In genomic region chr7:107998660-107999480, GRCh38 we compare ENCODE assay signal across 12 cellular contexts. TPM values are rescaled to one million over a fixed set of nuclear protein-coding genes. Genes with fewer than 3 reads are reported as not detected.
DNase-seq lines count a peak whose midpoint lies in the region; ATAC-seq and TF ChIP-seq lines count a peak whose summit lies in the region.
"Had no signal": no experiment of that assay in that cellular context is flagged by ENCODE, and none has a peak within 500 bp of the region (broad histone marks: within the 10 kb centered on the region; RNA-seq: fewer than 3 reads in every experiment).

No MANE protein-coding gene starts in this region.

- peak overlapping the region in 6 of 10 donors; percentile 16 to 88 (median 78) for H3K4me3 ChIP-seq in heart right ventricle
- peak overlapping the region; percentile 12 for H3K4me3 ChIP-seq in mesodermal cell (ENCODE audit: extremely low read depth, insufficient read depth, low read length, poor library complexity, severe bottlenecking)
- peak overlapping the region; percentile 14 for H3K4me3 ChIP-seq in upper lobe of right lung
- H3K4me3 ChIP-seq: ovary had no signal

- H3K27me3 ChIP-seq in heart right ventricle (peaks cover 0 to 41% (median 0%) of the 10 kb centered on the region in 7 donors), upper lobe of right lung (peaks cover 24% of the 10 kb centered on the region)
- H3K27me3 ChIP-seq: ovary had no signal

- no peak for DNase-seq in heart right ventricle
- no peak for DNase-seq in Right ventricle myocardium inferior (ENCODE audit: missing footprints)
- peak; percentile 44 for DNase-seq in dermis blood vessel endothelial cell
- no peak for DNase-seq in upper lobe of right lung
- DNase-seq in activated CD4-positive, CD25-positive, alpha-beta regulatory T cell (lab: John Stamatoyannopoulos, UW), result no peak
- no peak for DNase-seq in NCI-H1092 treated with DMSO at 0.1 percent for 48 hours (lab: John Stamatoyannopoulos, UW)
- DNase-seq: 8988T; activated CD8-positive, alpha-beta memory T cell treated with anti-CD3 and anti-CD28 coated beads, Interleukin-2, amount 10 ng/mL, durations not matched to agents 7 days and 5 days; left cardiac atrium; ovary had no signal

- intact Hi-C loops in heart right ventricle (cut with DNase I) (no loop called here), Right ventricle myocardium inferior (cut with DNase I) (no loop called here), upper lobe of right lung (cut with DNase I) (no loop called here)

- no peak for ATAC-seq in heart right ventricle
- ATAC-seq in Right ventricle myocardium inferior, result no peak
- no peak for ATAC-seq in upper lobe of right lung
- ATAC-seq in GM18868 (IDR thresholded peaks at IDR 0.05; ENCODE audit: unreplicated experiment), result no peak
- ATAC-seq: activated CD8-positive, alpha-beta memory T cell treated with anti-CD3 and anti-CD28 coated beads, Interleukin-2, amount 10 ng/mL, durations not matched to agents 7 days and 5 days; left cardiac atrium had no signal

- H3K27ac ChIP-seq in heart right ventricle (peak overlapping the region in 9 of 10 donors; percentile 77 to 93 (median 88)), mesodermal cell (ENCODE audit: low read depth, low read length, severe bottlenecking) (peak overlapping the region; percentile 83), upper lobe of right lung (peak overlapping the region; percentile 30)
- H3K27ac ChIP-seq: ovary had no signal

- 74 to 83% methylated on average over 3 of the region's 3 CpGs for WGBS in heart right ventricle, 2 donors
- 90% methylated on average over 2 of the region's 3 CpGs for WGBS in mesodermal cell (ENCODE audit: insufficient coverage in 2 of 2), 2 experiments

- H3K9me3 ChIP-seq in heart right ventricle, result no peaks in the 10 kb centered on the region
- H3K9me3 ChIP-seq in mesodermal cell (ENCODE audit: control insufficient read depth, low read length), result no peaks in the 10 kb centered on the region
- H3K9me3 ChIP-seq in upper lobe of right lung, result no peaks in the 10 kb centered on the region
- H3K9me3 ChIP-seq: ovary had no signal

- TF ChIP-seq CTCF in heart right ventricle (IDR thresholded peaks at IDR 0.05) (no peak), upper lobe of right lung (IDR thresholded peaks at IDR 0.05) (no peak)

- H3K36me3 ChIP-seq in heart right ventricle, result peaks cover 0 to 39% (median 0%) of the 10 kb centered on the region in 9 donors
- peaks cover 62% of the 10 kb centered on the region for H3K36me3 ChIP-seq in mesodermal cell (ENCODE audit: control insufficient read depth, insufficient read depth, low read length)
- peaks cover 8% of the 10 kb centered on the region for H3K36me3 ChIP-seq in upper lobe of right lung
- H3K36me3 ChIP-seq: ovary had no signal

- H3K4me1 ChIP-seq in heart right ventricle, result peaks cover 10 to 86% (median 68%) of the 10 kb centered on the region in 9 donors
- H3K4me1 ChIP-seq in mesodermal cell (ENCODE audit: control insufficient read depth, insufficient read depth, low read length, poor library complexity, severe bottlenecking), result peaks cover 67% of the 10 kb centered on the region
- H3K4me1 ChIP-seq in upper lobe of right lung, result peaks cover 34% of the 10 kb centered on the region

RNA-seq across cellular contexts. Expression of gene LAMB1, which starts 4.1 kb away (rescaled TPM):
- 10 to 100 TPM; 33.3 to 84.8 (median 52.7) TPM for total RNA-seq in heart right ventricle
- 100 to 1,000 TPM in 1 of 2 donors, 10 to 100 TPM in 1; 84.0 to 145 TPM for polyA plus RNA-seq in heart right ventricle
- total RNA-seq in Right ventricle myocardium inferior, result 83.2 TPM
- 485 and 583 TPM in 2 replicates for total RNA-seq in dermis blood vessel endothelial cell
- 263 TPM for polyA plus RNA-seq in mesodermal cell (2013, experiment 1 of 2)
- polyA plus RNA-seq in mesodermal cell (2013, experiment 2 of 2), result 252 TPM
- total RNA-seq in upper lobe of right lung, result 156 TPM
- total RNA-seq: activated CD8-positive, alpha-beta memory T cell treated with anti-CD3 and anti-CD28 coated beads, Interleukin-2, amount 10 ng/mL, durations not matched to agents 7 days and 5 days had no signal

Comparison
In these comparisons a context has a peak if more than half of its experiments do, and no peak if none do; other contexts are left out.
1. H3K27ac ChIP-seq: peak in every context shown above with its lines; median percentile 88 in heart right ventricle; 83 in mesodermal cell; 30 in upper lobe of right lung.
2. H3K4me3 ChIP-seq: peak in every context shown above with its lines; median percentile 78 in heart right ventricle; 14 in upper lobe of right lung; 12 in mesodermal cell.